8 cellular contexts compared by ENCODE assay signal in the genomic region with DNA sequence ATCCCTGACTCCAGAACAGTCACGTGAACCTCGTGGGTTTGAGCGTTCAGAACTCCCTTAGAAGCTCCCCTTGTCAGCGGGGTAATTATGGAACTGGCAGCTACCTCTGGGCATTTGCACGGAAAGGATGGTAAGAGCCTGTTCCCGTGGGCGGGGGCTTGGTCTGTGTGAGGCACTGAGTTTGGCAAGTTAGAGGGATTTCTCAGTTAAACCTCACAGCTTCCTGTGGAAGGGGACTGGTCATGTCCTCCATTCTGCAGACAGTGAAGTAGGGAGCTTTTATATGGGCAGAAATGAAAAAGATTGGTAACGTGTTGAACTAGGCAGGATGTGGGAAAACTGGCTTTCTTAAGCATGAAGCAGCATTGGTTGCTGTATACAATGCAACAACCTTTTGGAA.
A peak's percentile ranks its signal among the peaks of the same experiment; 100 is the strongest.
DNase-seq lines count a peak whose midpoint lies in the region; TF ChIP-seq lines count a peak whose summit lies in the region.
"Had no signal": no experiment of that assay in that cellular context is flagged by ENCODE, and none has a peak within 500 bp of the region (broad histone marks: within the 10 kb centered on the region; RNA-seq: fewer than 3 reads in every experiment).

No MANE protein-coding gene starts in this region.

- TF ChIP-seq CTCF in GM20000 (IDR thresholded peaks at IDR 0.05; ENCODE audit: extremely low read depth, missing control alignments), result no peak

- DNase-seq in GM20000 (ENCODE audit: low spot score), result peak; percentile 46
- peak; percentile 70 for DNase-seq in KG1 (lab: John Stamatoyannopoulos, UW)
- peak; percentile 41 to 54 for DNase-seq in stimulated activated CD8-positive, alpha-beta memory T cell treated with anti-CD3 and anti-CD28 coated beads, Interleukin-2, amount 100 ng/mL, for 48 hours (ENCODE audit: low read depth in 2 of 2)
- DNase-seq in NCI-H69 (lab: John Stamatoyannopoulos, UW), result no peak
- no peak for DNase-seq in NCI-H1436 (lab: John Stamatoyannopoulos, UW)
- no peak for DNase-seq in DMS114 treated with DMSO at 0.1 percent for 48 hours (lab: John Stamatoyannopoulos, UW; ENCODE audit: unreplicated experiment)
- DNase-seq: NCI-H82 had no signal

- peak overlapping the region; percentile 10 for H3K27ac ChIP-seq in angular gyrus (ENCODE audit: low read depth, low read length)

Comparison
In these comparisons a context has a peak if more than half of its experiments do, and no peak if none do; other contexts are left out.
1. DNase-seq: peak in GM20000 (single experiment), KG1 (single experiment) and stimulated activated CD8-positive, alpha-beta memory T cell treated with anti-CD3 and anti-CD28 coated beads, Interleukin-2, amount 100 ng/mL, for 48 hours (2 of 2); none in NCI-H69 (single experiment), NCI-H1436 (single experiment) and DMS114 treated with DMSO at 0.1 percent for 48 hours (single experiment).